Comparison of ENCODE assay signal across 9 cellular contexts in the genomic region with DNA sequence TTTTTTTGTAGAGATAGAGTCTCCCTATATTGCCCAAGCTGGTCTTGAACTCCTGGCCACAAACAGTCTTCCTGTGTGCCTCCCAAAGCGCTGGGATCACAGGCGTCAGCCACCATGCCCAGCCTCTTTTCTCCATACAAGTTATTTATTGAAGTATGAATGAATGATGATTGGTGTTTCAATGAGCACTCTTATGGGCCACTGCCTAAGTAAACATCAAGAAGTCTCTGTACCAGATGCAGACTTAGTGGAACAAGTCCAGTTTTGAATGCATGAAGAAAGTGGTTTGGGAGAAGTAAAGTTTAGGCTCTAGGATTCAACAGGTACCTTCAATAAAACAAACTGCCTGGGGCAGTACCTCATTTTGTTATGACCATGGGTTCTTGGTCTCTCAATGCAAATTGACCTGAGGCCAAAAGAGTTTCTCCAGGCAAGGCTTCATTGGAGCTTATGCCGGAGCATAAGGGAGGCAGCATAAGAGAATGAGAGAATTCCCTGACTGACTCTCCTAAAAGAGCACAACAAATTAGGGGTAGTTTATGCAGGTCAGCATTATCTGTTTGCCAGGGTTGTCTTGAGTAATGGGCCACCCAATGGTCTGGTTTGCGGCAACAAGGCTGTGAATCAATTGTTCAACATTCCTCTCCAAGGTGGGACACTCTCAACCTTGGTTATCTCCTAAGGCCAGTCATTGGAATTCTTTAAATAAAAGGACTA. TPM values are rescaled to one million over a fixed set of nuclear protein-coding genes. Genes with fewer than 3 reads are reported as not detected.
A peak's percentile ranks its signal among the peaks of the same experiment; 100 is the strongest.
DNase-seq lines count a peak whose midpoint lies in the region; ATAC-seq and TF ChIP-seq lines count a peak whose summit lies in the region.
"Had no signal": no experiment of that assay in that cellular context is flagged by ENCODE, and none has a peak within 500 bp of the region (broad histone marks: within the 10 kb centered on the region; RNA-seq: fewer than 3 reads in every experiment).

No MANE protein-coding gene starts in this region.

- H3K9me3 Mint-ChIP-seq in activated CD4-positive, alpha-beta T cell treated with anti-CD3 and anti-CD28 coated beads, Interleukin-2, amount 10 ng/mL, durations not matched to agents 24 days and 14 days, result no peaks in the 10 kb centered on the region
- H3K9me3 Mint-ChIP-seq in activated CD4-positive, alpha-beta memory T cell treated with anti-CD3 and anti-CD28 coated beads, Interleukin-2, amount 10 ng/mL, durations not matched to agents 7 days and 5 days, result no peaks in the 10 kb centered on the region
- no peaks in the 10 kb centered on the region for H3K9me3 Mint-ChIP-seq in immature natural killer cell

- peaks cover 3% of the 10 kb centered on the region for H3K27me3 Mint-ChIP-seq in activated CD4-positive, alpha-beta T cell treated with anti-CD3 and anti-CD28 coated beads, Interleukin-2, amount 10 ng/mL, durations not matched to agents 24 days and 14 days
- no peaks in the 10 kb centered on the region for H3K27me3 Mint-ChIP-seq in activated CD4-positive, alpha-beta memory T cell treated with anti-CD3 and anti-CD28 coated beads, Interleukin-2, amount 10 ng/mL, durations not matched to agents 7 days and 5 days
- H3K27me3 Mint-ChIP-seq in immature natural killer cell (ENCODE audit: low read depth in 3 of 3), result peaks cover 12 to 28% (median 22%) of the 10 kb centered on the region in 3 donors

- peaks cover 42% of the 10 kb centered on the region for H3K4me1 ChIP-seq in suprapubic skin

- H3K36me3 Mint-ChIP-seq in activated CD4-positive, alpha-beta T cell treated with anti-CD3 and anti-CD28 coated beads, Interleukin-2, amount 10 ng/mL, durations not matched to agents 24 days and 14 days (ENCODE audit: low read depth), result peaks cover 10% of the 10 kb centered on the region
- peaks cover 18% of the 10 kb centered on the region for H3K36me3 Mint-ChIP-seq in activated CD4-positive, alpha-beta memory T cell treated with anti-CD3 and anti-CD28 coated beads, Interleukin-2, amount 10 ng/mL, durations not matched to agents 7 days and 5 days (ENCODE audit: low read depth)
- no peaks in the 10 kb centered on the region for H3K36me3 Mint-ChIP-seq in immature natural killer cell

- WGBS in suprapubic skin, result 80% methylated on average over 4 of the region's 4 CpGs

- H3K4me3 ChIP-seq in suprapubic skin, result peak overlapping the region; percentile 91

- no peak overlapping the region for H3K27ac ChIP-seq in suprapubic skin

- H3K36me3 ChIP-seq in suprapubic skin, result no peaks in the 10 kb centered on the region

- peaks cover 39% of the 10 kb centered on the region for H3K4me1 Mint-ChIP-seq in activated CD4-positive, alpha-beta T cell treated with anti-CD3 and anti-CD28 coated beads, Interleukin-2, amount 10 ng/mL, durations not matched to agents 24 days and 14 days
- H3K4me1 Mint-ChIP-seq in activated CD4-positive, alpha-beta memory T cell treated with anti-CD3 and anti-CD28 coated beads, Interleukin-2, amount 10 ng/mL, durations not matched to agents 7 days and 5 days, result peaks cover 48% of the 10 kb centered on the region
- H3K4me1 Mint-ChIP-seq in immature natural killer cell, result peaks cover 45 to 48% of the 10 kb centered on the region in 2 donors

- peak overlapping the region; percentile 89 for H3K4me3 Mint-ChIP-seq in activated CD4-positive, alpha-beta T cell treated with anti-CD3 and anti-CD28 coated beads, Interleukin-2, amount 10 ng/mL, durations not matched to agents 24 days and 14 days
- peak overlapping the region; percentile 85 for H3K4me3 Mint-ChIP-seq in activated CD4-positive, alpha-beta memory T cell treated with anti-CD3 and anti-CD28 coated beads, Interleukin-2, amount 10 ng/mL, durations not matched to agents 7 days and 5 days
- H3K4me3 Mint-ChIP-seq in immature natural killer cell, result peak overlapping the region; percentile 82 to 93 (median 91)

- no peaks in the 10 kb centered on the region for H3K9me3 ChIP-seq in suprapubic skin

- H3K27ac Mint-ChIP-seq in activated CD4-positive, alpha-beta T cell treated with anti-CD3 and anti-CD28 coated beads, Interleukin-2, amount 10 ng/mL, durations not matched to agents 24 days and 14 days, result peak overlapping the region; percentile 86
- H3K27ac Mint-ChIP-seq in activated CD4-positive, alpha-beta memory T cell treated with anti-CD3 and anti-CD28 coated beads, Interleukin-2, amount 10 ng/mL, durations not matched to agents 7 days and 5 days, result peak overlapping the region; percentile 86
- H3K27ac Mint-ChIP-seq in immature natural killer cell, result peak overlapping the region; percentile 88 to 96 (median 92)

- no peak for TF ChIP-seq EP300 in suprapubic skin (IDR thresholded peaks at IDR 0.05)

- no peak for ATAC-seq in HG03097 (IDR thresholded peaks at IDR 0.05; ENCODE audit: low FRiP score, unreplicated experiment)

- TF ChIP-seq CTCF in suprapubic skin (IDR thresholded peaks at IDR 0.05), result no peak

- DNase-seq in activated CD4-positive, alpha-beta T cell treated with anti-CD3 and anti-CD28 coated beads, Interleukin-2, amount 10 ng/mL, durations not matched to agents 24 days and 14 days, result peak; percentile 53
- no peak for DNase-seq in activated CD4-positive, alpha-beta T cell treated with anti-CD3 and anti-CD28 coated beads for 1 hour
- DNase-seq in activated CD4-positive, alpha-beta memory T cell treated with anti-CD3 and anti-CD28 coated beads, Interleukin-2, amount 10 ng/mL, durations not matched to agents 7 days and 5 days, result no peak
- DNase-seq in immature natural killer cell, result no peak
- DNase-seq in suprapubic skin (ENCODE audit: low spot score in 2 of 2), result no peak
- DNase-seq in A172 (ENCODE audit: low spot score), result no peak
- no peak for DNase-seq in NCI-H82 treated with DMSO at 0.1 percent for 48 hours (lab: John Stamatoyannopoulos, UW; ENCODE audit: unreplicated experiment)
- DNase-seq: HCEC 1CT had no signal

- intact Hi-C loops in activated CD4-positive, alpha-beta T cell treated with anti-CD3 and anti-CD28 coated beads, Interleukin-2, amount 10 ng/mL, durations not matched to agents 24 days and 14 days (cut with micrococcal nuclease), result loop anchor here (1.0 to 10.0 kb wide), 4 partner anchors 19 to 535 kb away; partner anchors contain the start of genes CDKN3, CGRRF1, GCH1 and SOCS4

- H3K27me3 ChIP-seq in suprapubic skin, result no peaks in the 10 kb centered on the region

- TF ChIP-seq POLR2A in suprapubic skin (IDR thresholded peaks at IDR 0.05), result no peak

- POLR2A ChIA-PET in activated CD4-positive, alpha-beta memory T cell treated with anti-CD3 and anti-CD28 coated beads, Interleukin-2, amount 10 ng/mL, durations not matched to agents 7 days and 5 days (lab: Charles Lee), result interaction anchor here (0.7 to 4.0 kb wide), 5 partner anchors 13 to 93 kb away, joined by 3 to 34 read pairs (median 11); partner anchors contain the start of genes CDKN3 and CGRRF1

- CTCF ChIA-PET in activated CD4-positive, alpha-beta memory T cell treated with anti-CD3 and anti-CD28 coated beads, Interleukin-2, amount 10 ng/mL, durations not matched to agents 7 days and 5 days (lab: Charles Lee), result interaction anchor here (0.7 to 5.5 kb wide), 3 partner anchors 20 to 284 kb away, joined by 3 to 35 read pairs (median 4); partner anchors contain the start of gene CGRRF1

RNA-seq across cellular contexts. Expression of gene GMFB, which starts 1.1 kb away (rescaled TPM):
- 40.9 and 41.1 TPM in 2 replicates for total RNA-seq in activated CD4-positive, alpha-beta T cell treated with anti-CD3 and anti-CD28 coated beads, Interleukin-2, amount 10 ng/mL, durations not matched to agents 24 days and 14 days
- total RNA-seq in activated CD4-positive, alpha-beta memory T cell treated with anti-CD3 and anti-CD28 coated beads, Interleukin-2, amount 10 ng/mL, durations not matched to agents 7 days and 5 days, result 10 to 100 TPM; 35.1 to 37.1 TPM
- polyA plus RNA-seq in immature natural killer cell, result 10 to 100 TPM; 17.9 to 29.1 (median 28.0) TPM
- 10 to 100 TPM; 24.1 to 44.3 (median 26.6) TPM for total RNA-seq in suprapubic skin
- total RNA-seq in A172 (2014; rRNA removed; shearing (Covaris generic)), result 63.2 and 96.4 TPM in 2 replicates

RNA-seq across cellular contexts. Expression of gene CGRRF1, which starts 19.8 kb away (rescaled TPM):
- 7.8 and 11.9 TPM in 2 replicates for total RNA-seq in activated CD4-positive, alpha-beta T cell treated with anti-CD3 and anti-CD28 coated beads, Interleukin-2, amount 10 ng/mL, durations not matched to agents 24 days and 14 days
- total RNA-seq in activated CD4-positive, alpha-beta memory T cell treated with anti-CD3 and anti-CD28 coated beads, Interleukin-2, amount 10 ng/mL, durations not matched to agents 7 days and 5 days, result 10 to 100 TPM; 13.3 to 14.0 TPM
- polyA plus RNA-seq in immature natural killer cell, result 10 to 100 TPM; 22.4 to 36.0 (median 27.5) TPM
- 10 to 100 TPM in 2 of 4 donors, 1 to 10 TPM in 2; 5.6 to 12.1 (median 9.2) TPM for total RNA-seq in suprapubic skin
- total RNA-seq in A172 (2014; rRNA removed; shearing (Covaris generic)), result 10.9 and 12.9 TPM in 2 replicates

RNA-seq across cellular contexts. Expression of gene CNIH1, which starts 48.7 kb away (rescaled TPM):
- total RNA-seq in activated CD4-positive, alpha-beta T cell treated with anti-CD3 and anti-CD28 coated beads, Interleukin-2, amount 10 ng/mL, durations not matched to agents 24 days and 14 days, result 113 and 116 TPM in 2 replicates
- total RNA-seq in activated CD4-positive, alpha-beta memory T cell treated with anti-CD3 and anti-CD28 coated beads, Interleukin-2, amount 10 ng/mL, durations not matched to agents 7 days and 5 days, result 10 to 100 TPM; 66.2 to 69.2 TPM
- polyA plus RNA-seq in immature natural killer cell, result 100 to 1,000 TPM in 1 of 3 donors, 10 to 100 TPM in 2; 59.7 to 101 (median 61.8) TPM
- 100 to 1,000 TPM in 2 of 4 donors, 10 to 100 TPM in 2; 48.9 to 137 (median 99.3) TPM for total RNA-seq in suprapubic skin
- total RNA-seq in A172 (2014; rRNA removed; shearing (Covaris generic)), result 90.4 and 106 TPM in 2 replicates
